Comparison of ENCODE assay signal across 27 cellular contexts in genomic region chr13:96940961-96941360, GRCh38. TPM values are rescaled to one million over a fixed set of nuclear protein-coding genes. Genes with fewer than 3 reads are reported as not detected.
"Had no signal": no experiment of that assay in that cellular context is flagged by ENCODE, and none has a peak within 500 bp of the region (broad histone marks: within the 10 kb centered on the region; RNA-seq: fewer than 3 reads in every experiment).

No MANE protein-coding gene starts in this region.

- H3K27me3 ChIP-seq: cardiac muscle cell, gastrocnemius medialis, right lobe of liver, tibial nerve had no signal

- H3K27ac ChIP-seq: cardiac muscle cell, gastrocnemius medialis, right lobe of liver, tibial nerve had no signal

- H3K9me3 ChIP-seq: gastrocnemius medialis, right lobe of liver, tibial nerve had no signal

- H3K36me3 ChIP-seq: cardiac muscle cell, gastrocnemius medialis, right lobe of liver, tibial nerve had no signal

- H3K4me3 ChIP-seq: cardiac muscle cell, gastrocnemius medialis, right lobe of liver, tibial nerve had no signal

- DNase-seq: activated B cell treated with CpG ODN at 0.5 μM for 24 hours; activated CD4-positive, alpha-beta T cell treated with anti-CD3 and anti-CD28 coated beads for 36 hours; activated CD4-positive, alpha-beta T cell treated with anti-CD3 and anti-CD28 coated beads, Interleukin-2, amount 50 U/mL, for 4 hours; activated CD8-positive, alpha-beta memory T cell treated with anti-CD3 and anti-CD28 coated beads for 24 hours; activated CD8-positive, alpha-beta memory T cell treated with anti-CD3 and anti-CD28 coated beads, Interleukin-2, amount 50 U/mL, for 4 hours; activated naive CD4-positive, alpha-beta T cell; activated naive CD8-positive, alpha-beta T cell treated with anti-CD3 and anti-CD28 coated beads, Interleukin-2, amount 10 ng/mL, durations not matched to agents 7 days and 5 days; activated T-cell treated with anti-CD3 and anti-CD28 coated beads, Interleukin-2, amount 50 U/mL, for 24 hours; amygdala; cortex of kidney; endodermal cell; gastrocnemius medialis; hypothalamus; left ventricle myocardium superior; occipital lobe; right lobe of liver; small intestine; stimulated activated CD4-positive, alpha-beta T cell treated with anti-CD3 and anti-CD28 coated beads, Interleukin-2, amount 100 ng/mL, for 24 hours; stimulated activated naive CD8-positive, alpha-beta T cell treated with anti-CD3 and anti-CD28 coated beads, Interleukin-15, amount 100 ng/mL, for 72 hours; T-helper 17 cell had no signal

- H3K4me1 ChIP-seq: gastrocnemius medialis, right lobe of liver, tibial nerve had no signal

- ATAC-seq: activated CD4-positive, alpha-beta T cell treated with anti-CD3 and anti-CD28 coated beads for 36 hours; activated T-helper 17 cell treated with anti-CD3 and anti-CD28 coated beads, Interleukin-2, amount 50 U/mL, for 72 hours; gastrocnemius medialis; left ventricle myocardium superior; natural killer cell treated with Interleukin-12 subunit alpha and Interleukin-12 subunit beta and Interleukin-15 and Interleukin-18, amount 100 ng/mL, for 72 hours; right lobe of liver; stimulated activated effector memory CD8-positive, alpha-beta T cell treated with anti-CD3 and anti-CD28 coated beads, Interleukin-12 subunit alpha, Interleukin-12 subunit beta, amount 100 ng/mL, for 72 hours; stimulated activated naive CD8-positive, alpha-beta T cell treated with anti-CD3 and anti-CD28 coated beads, Interleukin-15, amount 100 ng/mL, for 72 hours; T-helper 17 cell had no signal

RNA-seq across cellular contexts. Expression of gene OXGR1, which starts 53.3 kb away (rescaled TPM):
- total RNA-seq: activated B cell treated with CpG ODN at 0.5 μM for 24 hours; activated CD4-positive, alpha-beta T cell treated with anti-CD3 and anti-CD28 coated beads for 36 hours; activated naive CD8-positive, alpha-beta T cell treated with anti-CD3 and anti-CD28 coated beads, Interleukin-2, amount 10 ng/mL, durations not matched to agents 7 days and 5 days; activated T-helper 17 cell treated with anti-CD3 and anti-CD28 coated beads, Interleukin-2, amount 50 U/mL, for 72 hours; cardiac muscle cell; epithelial cell of proximal tubule; fibroblast of lung; natural killer cell treated with Interleukin-12 subunit alpha and Interleukin-12 subunit beta and Interleukin-15 and Interleukin-18, amount 100 ng/mL, for 72 hours; occipital lobe; right lobe of liver; T-helper 17 cell; tibial nerve had no signal
- polyA plus RNA-seq: cardiac muscle cell, fibroblast of lung had no signal
